In genomic region chr16:85606920-85607319, GRCh38 we compare ENCODE assay signal across 14 cellular contexts. TPM values are rescaled to one million over a fixed set of nuclear protein-coding genes. Genes with fewer than 3 reads are reported as not detected.
DNase-seq lines count a peak whose midpoint lies in the region; ATAC-seq and TF ChIP-seq lines count a peak whose summit lies in the region.
"Had no signal": no experiment of that assay in that cellular context is flagged by ENCODE, and none has a peak within 500 bp of the region (broad histone marks: within the 10 kb centered on the region; RNA-seq: fewer than 3 reads in every experiment).

No MANE protein-coding gene starts in this region.

- peak overlapping the region; percentile 55; the same call in 1 of the 2 replicates for H3K9ac ChIP-seq in HUES48 (ENCODE audit: low read depth, low read length)
- peak overlapping the region; percentile 68 for H3K9ac ChIP-seq in NT2/D1 (ENCODE audit: insufficient read length, low read depth)
- H3K9ac ChIP-seq in iPS-20b (ENCODE audit: low read depth, low read length): peak overlapping the region; percentile 79; the same call in 1 of the 2 replicates

- H3K4me1 ChIP-seq in HUES48 (ENCODE audit: control insufficient read depth, insufficient read depth, low read length): peaks cover 70% of the 10 kb centered on the region
- peaks cover 57% of the 10 kb centered on the region for H3K4me1 ChIP-seq in NT2/D1 (ENCODE audit: insufficient read depth, insufficient read length)
- H3K4me1 ChIP-seq in iPS-20b (ENCODE audit: insufficient read depth, low read length): peaks cover 38% of the 10 kb centered on the region
- H3K4me1 ChIP-seq in sigmoid colon: peaks cover 0 to 91% (median 81%) of the 10 kb centered on the region in 4 donors
- peaks cover 21 to 59% (median 30%) of the 10 kb centered on the region in 3 donors for H3K4me1 ChIP-seq in esophagus squamous epithelium
- H3K4me1 ChIP-seq in testis: peaks cover 56% of the 10 kb centered on the region

- TF ChIP-seq POLR2A in sigmoid colon (IDR thresholded peaks at IDR 0.05) (no peak), esophagus squamous epithelium (IDR thresholded peaks at IDR 0.05) (no peak), testis (IDR thresholded peaks at IDR 0.05) (no peak)

- TF ChIP-seq CTCF in sigmoid colon (IDR thresholded peaks at IDR 0.05): no peak
- no peak for TF ChIP-seq CTCF in esophagus squamous epithelium (IDR thresholded peaks at IDR 0.05)
- TF ChIP-seq CTCF in testis (IDR thresholded peaks at IDR 0.05): no peak

- H3K27me3 ChIP-seq in HUES48 (ENCODE audit: control insufficient read depth, insufficient read depth, low read length) (peaks cover 8% of the 10 kb centered on the region; the same call in 1 of the 2 replicates), NT2/D1 (ENCODE audit: insufficient read depth, insufficient read length) (peaks cover 26% of the 10 kb centered on the region), iPS-20b (ENCODE audit: insufficient read depth, low read length) (peaks cover 18% of the 10 kb centered on the region; the same call in 1 of the 2 replicates), sigmoid colon (no peaks in the 10 kb centered on the region), esophagus squamous epithelium (peaks cover 0 to 6% (median 0%) of the 10 kb centered on the region in 4 donors), testis (no peaks in the 10 kb centered on the region)
- H3K27me3 ChIP-seq: tibial artery had no signal

- H3K4me3 ChIP-seq in HUES48 (ENCODE audit: low read depth, low read length) (peak overlapping the region; percentile 45; the same call in 1 of the 2 replicates), NT2/D1 (ENCODE audit: insufficient read length, low read depth) (peak overlapping the region; percentile 10), iPS-20b (ENCODE audit: low read length) (peak overlapping the region; percentile 54; the same call in 1 of the 2 replicates), sigmoid colon (peak overlapping the region in 2 of 4 donors; percentile 21 to 23), esophagus squamous epithelium (peak overlapping the region in 1 of 4 donors; percentile 16), testis (no peak overlapping the region)
- H3K4me3 ChIP-seq: tibial artery had no signal

- DNase-seq in NT2/D1 (ENCODE audit: low read depth, low spot score) (no peak), sigmoid colon (no peak), esophagus squamous epithelium (lab: John Stamatoyannopoulos, UW) (no peak), NCI-H226 (no peak), sciatic nerve (ENCODE audit: low spot score) (no peak), testis (no peak)
- DNase-seq: aorta; NCI-H187; stimulated activated CD4-positive, alpha-beta T cell treated with anti-CD3 and anti-CD28 coated beads, Interleukin-12 subunit alpha, Interleukin-12 subunit beta, amount 100 ng/mL, for 4 hours; T-helper 2 cell; tibial artery had no signal

- H3K9me3 ChIP-seq in HUES48 (ENCODE audit: control insufficient read depth, insufficient read depth, low read length) (no peaks in the 10 kb centered on the region), NT2/D1 (ENCODE audit: insufficient read depth, low read length) (no peaks in the 10 kb centered on the region), iPS-20b (ENCODE audit: insufficient read depth, low read depth, low read length) (no peaks in the 10 kb centered on the region), sigmoid colon (no peaks in the 10 kb centered on the region), esophagus squamous epithelium (no peaks in the 10 kb centered on the region), testis (no peaks in the 10 kb centered on the region)
- H3K9me3 ChIP-seq: neutrophil, tibial artery had no signal

- ATAC-seq in sciatic nerve: no peak

- WGBS in sigmoid colon, 2 donors: 15 to 34% methylated on average over 6 of the region's 6 CpGs
- 58 to 81% methylated on average over 4 of the region's 6 CpGs for WGBS in esophagus squamous epithelium, 2 donors
- WGBS in testis, 2 donors: 59 to 60% methylated on average over 5 to 6 of the region's 6 CpGs

- no peaks in the 10 kb centered on the region for H3K36me3 ChIP-seq in HUES48 (ENCODE audit: control insufficient read depth, insufficient read depth, low read length)
- no peaks in the 10 kb centered on the region for H3K36me3 ChIP-seq in NT2/D1 (ENCODE audit: insufficient read depth, insufficient read length, low read length)
- H3K36me3 ChIP-seq in iPS-20b (ENCODE audit: insufficient read depth, low read depth, low read length): no peaks in the 10 kb centered on the region
- H3K36me3 ChIP-seq in sigmoid colon: no peaks in the 10 kb centered on the region
- H3K36me3 ChIP-seq in esophagus squamous epithelium: no peaks in the 10 kb centered on the region
- H3K36me3 ChIP-seq in testis (ENCODE audit: low read depth, missing control alignments): no peaks in the 10 kb centered on the region
- H3K36me3 ChIP-seq: neutrophil, tibial artery had no signal

- no peak for TF ChIP-seq EP300 in sigmoid colon (IDR thresholded peaks at IDR 0.05)

- peak overlapping the region; percentile 94 for H3K27ac ChIP-seq in HUES48 (ENCODE audit: low read depth, low read length)
- H3K27ac ChIP-seq in iPS-20b (ENCODE audit: low read length): peak overlapping the region; percentile 61
- peak overlapping the region; percentile 23 to 80 (median 76) for H3K27ac ChIP-seq in sigmoid colon
- no peak overlapping the region for H3K27ac ChIP-seq in esophagus squamous epithelium
- H3K27ac ChIP-seq in testis: no peak overlapping the region
- H3K27ac ChIP-seq: neutrophil, tibial artery had no signal

- intact Hi-C loops in sigmoid colon (cut with DNase I): no loop called here
- intact Hi-C loops in esophagus squamous epithelium (cut with DNase I): no loop called here
- intact Hi-C loops in sciatic nerve (cut with DNase I): loop anchor here (10.0 kb wide), 1 partner anchor 182 kb away; no protein-coding TSS in a partner anchor
- intact Hi-C loops in testis (cut with DNase I; ENCODE audit: low total_unique reads): no loop called here

RNA-seq across cellular contexts. Expression of gene GSE1, which starts 6.2 kb away (rescaled TPM):
- total RNA-seq in sigmoid colon (10 to 100 TPM; 30.8 to 76.7 (median 47.3) TPM), esophagus squamous epithelium (10 to 100 TPM; 24.6 to 33.6 (median 28.9) TPM), sciatic nerve (97.3 TPM), testis (100 to 1,000 TPM; 188 to 212 TPM)
- polyA plus RNA-seq in sigmoid colon (10 to 100 TPM; 12.0 to 49.5 (median 19.4) TPM), testis (ENCODE audit: insufficient read depth, low read depth, low replicate concordance) (49.9 TPM)

Comparison
In these comparisons a context has a peak if more than half of its experiments do, and no peak if none do; other contexts are left out.
1. H3K27ac ChIP-seq: peak in HUES48 (single experiment), iPS-20b (single experiment) and sigmoid colon (4 of 4); none in esophagus squamous epithelium (0 of 4) and testis (0 of 2).
2. H3K4me3 ChIP-seq: peak in HUES48 (single experiment), NT2/D1 (single experiment) and iPS-20b (single experiment); none in testis (0 of 2).
3. Peak in every context shown above with its lines, with median percentiles within 50 percentile points of each other: H3K9ac ChIP-seq.